Comparison of ENCODE assay signal across 26 cellular contexts in the genomic region with DNA sequence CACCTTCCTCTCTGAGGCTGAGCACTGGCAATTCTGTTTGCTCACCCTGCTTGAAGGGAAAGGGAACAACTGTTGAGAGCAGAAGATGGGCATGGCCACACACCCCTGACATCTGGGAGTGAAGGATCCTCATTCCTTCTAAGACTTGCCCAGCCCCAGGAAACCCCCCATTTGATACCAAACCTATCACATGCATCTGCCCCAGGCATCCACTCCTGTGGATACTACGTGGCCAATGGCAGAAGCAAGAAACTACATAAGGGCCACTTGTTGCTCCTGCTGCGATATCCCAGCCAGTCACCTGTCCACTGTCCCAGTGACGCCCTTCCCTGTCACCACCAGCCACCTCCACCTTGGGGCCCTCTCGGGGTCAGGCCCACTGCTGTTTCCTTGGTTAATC.
"Had no signal": no experiment of that assay in that cellular context is flagged by ENCODE, and none has a peak within 500 bp of the region (broad histone marks: within the 10 kb centered on the region; RNA-seq: fewer than 3 reads in every experiment).

No MANE protein-coding gene starts in this region.

- H3K4me1 ChIP-seq: SJCRH30 had no signal

- H3K27ac ChIP-seq: body of pancreas, KMS-11, SJCRH30, VCaP had no signal

- FAIRE-seq: bronchial epithelial cell had no signal

- H3K4me3 ChIP-seq: body of pancreas, SJCRH30 had no signal

- ATAC-seq: body of pancreas, Panc1 had no signal

- H3K27me3 ChIP-seq: body of pancreas, SJCRH30 had no signal

- DNase-seq: activated CD4-positive, alpha-beta memory T cell treated with anti-CD3 and anti-CD28 coated beads for 36 hours; activated CD4-positive, alpha-beta T cell treated with anti-CD3 and anti-CD28 coated beads, Interleukin-2, amount 10 ng/mL, durations not matched to agents 7 days and 5 days; activated CD4-positive, CD25-positive, alpha-beta regulatory T cell; activated CD8-positive, alpha-beta memory T cell treated with anti-CD3 and anti-CD28 coated beads, Interleukin-2, amount 50 U/mL, for 4 hours; activated effector memory CD4-positive, alpha-beta T cell treated with Interleukin-2 at 50 U/mL for 16 hours; activated naive CD4-positive, alpha-beta T cell; activated T-cell treated with anti-CD3 and anti-CD28 coated beads, Interleukin-2, amount 50 U/mL, for 24 hours; aorta; body of pancreas; NCI-H1092; NCI-H1417; NCI-H1930; NCI-H2107; NCI-H2171 treated with DMSO at 0.1 percent for 48 hours; NCI-H226; NCI-H526 treated with DMSO at 0.1 percent for 48 hours; NCI-H82; Right ventricle myocardium superior; RPMI8226; SJCRH30; SK-N-SH; T-helper 1 cell had no signal

- H3K9me3 ChIP-seq: body of pancreas, SJCRH30, SK-N-SH had no signal

- H3K36me3 ChIP-seq: SJCRH30 had no signal
